ENCODE assay signal across 12 cellular contexts in the genomic region with DNA sequence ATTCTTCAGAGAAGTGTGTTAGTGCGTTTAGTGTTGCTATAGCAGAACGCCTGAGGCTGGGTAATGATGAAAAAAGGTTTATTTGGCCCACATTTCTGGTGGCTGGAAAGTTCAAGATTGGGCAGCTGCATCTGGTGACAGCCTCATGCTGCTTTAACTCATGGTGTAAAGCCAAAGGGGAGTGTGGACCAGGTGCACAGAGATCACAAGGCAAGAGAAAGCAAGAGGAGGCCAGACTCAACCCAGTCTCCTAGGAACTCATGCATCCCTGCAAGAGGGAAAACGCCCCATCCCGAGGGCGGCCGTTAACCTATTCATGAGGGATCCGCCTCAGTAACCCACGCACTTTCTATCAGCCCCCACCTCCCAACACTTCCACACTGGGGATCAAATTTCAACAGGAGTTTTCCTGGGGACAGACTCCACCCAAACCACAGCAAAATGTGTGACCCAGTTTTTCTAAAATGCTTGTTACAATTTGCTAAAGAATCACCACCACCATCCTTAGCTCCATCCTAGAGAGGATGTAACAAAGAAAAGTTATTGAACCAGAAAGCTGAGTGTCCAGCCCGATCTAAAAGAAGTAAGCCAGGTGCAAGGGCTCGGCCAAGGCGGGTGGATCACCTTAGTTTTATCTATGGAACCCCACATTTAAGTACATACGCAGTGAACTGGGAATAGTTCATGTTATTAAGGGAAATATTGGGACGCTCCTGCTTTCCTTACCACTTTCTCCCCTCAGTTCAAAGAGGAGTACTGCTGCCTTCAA.
DNase-seq lines count a peak whose midpoint lies in the region; ATAC-seq and TF ChIP-seq lines count a peak whose summit lies in the region.
"Had no signal": no experiment of that assay in that cellular context is flagged by ENCODE, and none has a peak within 500 bp of the region (broad histone marks: within the 10 kb centered on the region; RNA-seq: fewer than 3 reads in every experiment).

No MANE protein-coding gene starts in this region.

- H3K9me2 ChIP-seq in PC-3 (replicated peaks; ENCODE audit: low read length) (no peaks in the 10 kb centered on the region), neural cell (ENCODE audit: insufficient read depth, low read length) (no peaks in the 10 kb centered on the region)

- no peak for TF ChIP-seq EP300 in neural cell (conservative IDR thresholded peaks at IDR 0.05; ENCODE audit: poor library complexity, severe bottlenecking)

- H3K4me2 ChIP-seq in PC-3 (ENCODE audit: low read length) (no peak overlapping the region), neural cell (ENCODE audit: low read length) (no peak overlapping the region)

- H3K4me1 Mint-ChIP-seq in activated CD4-positive, alpha-beta T cell treated with anti-CD3 and anti-CD28 coated beads for 36 hours, result no peaks in the 10 kb centered on the region

- TF ChIP-seq CTCF in PC-3 (conservative IDR thresholded peaks at IDR 0.05; ENCODE audit: low read depth, low read length), result no peak
- TF ChIP-seq CTCF in neural cell (IDR thresholded peaks at IDR 0.05; ENCODE audit: poor library complexity, severe bottlenecking), result no peak

- POLR2A ChIA-PET in PC-3 (lab: Charles Lee; ENCODE audit: unreplicated experiment), result no interaction called here
- POLR2A ChIA-PET in activated CD4-positive, alpha-beta T cell treated with anti-CD3 and anti-CD28 coated beads for 36 hours (lab: Charles Lee), result no interaction called here

- H3K4me3 Mint-ChIP-seq in activated CD4-positive, alpha-beta T cell treated with anti-CD3 and anti-CD28 coated beads for 36 hours, result no peak overlapping the region
- H3K4me3 Mint-ChIP-seq: T-helper 1 cell treated with Interleukin-12 subunit alpha and Interleukin-12 subunit beta and Interleukin-4 antibody, amounts not matched to agents 30 μg/mL and 1 μg/mL, for 36 hours had no signal

- H3F3A ChIP-seq in PC-3 (ENCODE audit: low read length, unreplicated experiment) (no peaks in the 10 kb centered on the region), neural cell (ENCODE audit: insufficient read depth, low read length, poor library complexity, severe bottlenecking) (no peaks in the 10 kb centered on the region)

- BruUV-seq in PC-3 (replicated peaks; lab: Mats Ljungman, UMichigan), result no TSS peak

- intact Hi-C loops in PC-3 (cut with micrococcal nuclease), result loop anchor here (5.0 kb wide), 1 partner anchor 397 kb away; no protein-coding TSS in a partner anchor
- intact Hi-C loops in activated CD4-positive, alpha-beta T cell treated with anti-CD3 and anti-CD28 coated beads for 36 hours (cut with DNase I, micrococcal nuclease), result no loop called here

- H3K4me1 ChIP-seq in PC-3 (ENCODE audit: insufficient read depth, low read length), result peaks cover 9% of the 10 kb centered on the region; the same call in 1 of the 2 replicates

- peaks cover 2% of the 10 kb centered on the region for H3K27me3 Mint-ChIP-seq in activated CD4-positive, alpha-beta T cell treated with anti-CD3 and anti-CD28 coated beads for 36 hours

- CTCF ChIA-PET in PC-3 (lab: Charles Lee), result interaction anchor here (0.5 kb wide), 1 partner anchor 161 kb away, joined by 3 read pairs; no protein-coding TSS in a partner anchor
- CTCF ChIA-PET in activated CD4-positive, alpha-beta T cell treated with anti-CD3 and anti-CD28 coated beads for 36 hours (lab: Charles Lee), result no interaction called here

- H4K20me1 ChIP-seq in PC-3 (ENCODE audit: low read length) (no peaks in the 10 kb centered on the region), neural cell (ENCODE audit: insufficient read depth) (no peaks in the 10 kb centered on the region)

- no peak overlapping the region for H3K27ac ChIP-seq in PC-3 (ENCODE audit: low read length)
- no peak overlapping the region for H3K27ac ChIP-seq in neural cell (ENCODE audit: low read length)

- H3K36me3 ChIP-seq in PC-3 (ENCODE audit: low read depth, low read length) (peaks cover 2% of the 10 kb centered on the region; the same call in 1 of the 2 replicates), neural cell (ENCODE audit: insufficient read depth, low read length) (peaks cover 3% of the 10 kb centered on the region)

- H3K9ac ChIP-seq in PC-3 (ENCODE audit: low read length) (no peak overlapping the region), neural cell (ENCODE audit: low read length) (no peak overlapping the region)

- no peak overlapping the region for H3K4me3 ChIP-seq in PC-3 (ENCODE audit: low read length)
- no peak overlapping the region for H3K4me3 ChIP-seq in neural cell (ENCODE audit: low read length)

- H3K79me2 ChIP-seq in PC-3 (ENCODE audit: low read length) (no peaks in the 10 kb centered on the region), neural cell (replicated peaks; ENCODE audit: insufficient read depth, low read length) (no peaks in the 10 kb centered on the region)

- no peak overlapping the region for H3K27ac Mint-ChIP-seq in activated CD4-positive, alpha-beta T cell treated with anti-CD3 and anti-CD28 coated beads for 36 hours
- H3K27ac Mint-ChIP-seq: T-helper 1 cell treated with Interleukin-12 subunit alpha and Interleukin-12 subunit beta and Interleukin-4 antibody, amounts not matched to agents 30 μg/mL and 1 μg/mL, for 36 hours had no signal

- ATAC-seq in PC-3, result peak; percentile 47
- no peak for ATAC-seq in activated CD4-positive, alpha-beta T cell treated with anti-CD3 and anti-CD28 coated beads for 36 hours
- ATAC-seq in GM18909 (IDR thresholded peaks at IDR 0.05; ENCODE audit: poor library complexity, unreplicated experiment), result no peak

- H3K9me3 ChIP-seq in PC-3 (ENCODE audit: low read length), result no peaks in the 10 kb centered on the region
- H3K9me3 ChIP-seq in neural cell (ENCODE audit: low read length), result no peaks in the 10 kb centered on the region

- peak in 10 of 14 donors; percentile 31 to 73 (median 51) for DNase-seq in C1 segment of cervical spinal cord (lab: John Stamatoyannopoulos, UW)
- no peak for DNase-seq in PC-3
- peak; percentile 80 for DNase-seq in globus pallidus (ENCODE audit: low spot score)
- DNase-seq in activated CD4-positive, alpha-beta T cell treated with anti-CD3 and anti-CD28 coated beads for 36 hours, result no peak
- DNase-seq in SIG-M5 (lab: John Stamatoyannopoulos, UW), result no peak
- no peak for DNase-seq in T-helper 2 cell
- DNase-seq: EL, NCI-H1694, occipital lobe had no signal

- no peak overlapping the region for H2AFZ ChIP-seq in PC-3 (ENCODE audit: low read length)
- H2AFZ ChIP-seq in neural cell (ENCODE audit: low read depth, low read length), result no peak overlapping the region

- no peaks in the 10 kb centered on the region for H3K9me3 Mint-ChIP-seq in activated CD4-positive, alpha-beta T cell treated with anti-CD3 and anti-CD28 coated beads for 36 hours (ENCODE audit: low read depth)
- H3K9me3 Mint-ChIP-seq: T-helper 1 cell treated with Interleukin-12 subunit alpha and Interleukin-12 subunit beta and Interleukin-4 antibody, amounts not matched to agents 30 μg/mL and 1 μg/mL, for 36 hours had no signal

- no peak for TF ChIP-seq RAD21 in neural cell (conservative IDR thresholded peaks at IDR 0.05)

- no peaks in the 10 kb centered on the region for H3K36me3 Mint-ChIP-seq in activated CD4-positive, alpha-beta T cell treated with anti-CD3 and anti-CD28 coated beads for 36 hours (ENCODE audit: low read depth)

- no peaks in the 10 kb centered on the region for H3K27me3 ChIP-seq in PC-3 (ENCODE audit: low read length)
- H3K27me3 ChIP-seq in neural cell (ENCODE audit: insufficient read depth, low read depth, low read length), result no peaks in the 10 kb centered on the region

TF ChIP-seq in neural cell, 6 proteins besides CTCF, POLR2A, EP300 and RAD21:
- TF ChIP-seq SMC3 (conservative IDR thresholded peaks at IDR 0.05; ENCODE audit: poor library complexity) (no peak), POLR2AphosphoS5 (IDR thresholded peaks at IDR 0.05) (peak; percentile 43)

Comparison
In these comparisons a context has a peak if more than half of its experiments do, and no peak if none do; other contexts are left out.
1. DNase-seq: peak in C1 segment of cervical spinal cord (10 of 14) and globus pallidus (single experiment); none in PC-3 (single experiment), activated CD4-positive, alpha-beta T cell treated with anti-CD3 and anti-CD28 coated beads for 36 hours (single experiment), SIG-M5 (single experiment) and T-helper 2 cell (0 of 5).